In the genomic region with DNA sequence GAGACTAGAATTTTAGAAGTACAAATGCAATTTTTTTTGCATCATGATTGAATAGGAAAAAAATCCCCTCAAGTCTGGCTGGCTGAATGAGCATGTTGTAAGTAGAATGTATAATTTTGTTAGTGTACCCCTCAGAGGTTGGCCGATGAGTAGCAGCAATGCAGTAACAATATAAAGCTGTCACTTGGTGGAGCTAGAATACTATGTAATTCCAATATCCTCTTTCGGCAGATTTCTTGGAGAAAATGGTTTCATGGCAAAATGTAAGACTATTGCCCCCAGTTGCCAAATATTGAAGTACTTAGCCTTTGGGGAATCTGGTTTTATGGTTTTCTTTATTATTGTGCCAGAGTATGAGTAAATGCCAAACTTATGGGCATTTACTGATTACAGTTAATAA, we compare ENCODE assay signal across 1 cellular context.
A peak's percentile ranks its signal among the peaks of the same experiment; 100 is the strongest.
TF ChIP-seq lines count a peak whose summit lies in the region.

No MANE protein-coding gene starts in this region.

TF ChIP-seq in HepG2, 621 proteins besides CTCF, POLR2A, EP300 and RAD21:
- TF ChIP-seq, protein P1, sequence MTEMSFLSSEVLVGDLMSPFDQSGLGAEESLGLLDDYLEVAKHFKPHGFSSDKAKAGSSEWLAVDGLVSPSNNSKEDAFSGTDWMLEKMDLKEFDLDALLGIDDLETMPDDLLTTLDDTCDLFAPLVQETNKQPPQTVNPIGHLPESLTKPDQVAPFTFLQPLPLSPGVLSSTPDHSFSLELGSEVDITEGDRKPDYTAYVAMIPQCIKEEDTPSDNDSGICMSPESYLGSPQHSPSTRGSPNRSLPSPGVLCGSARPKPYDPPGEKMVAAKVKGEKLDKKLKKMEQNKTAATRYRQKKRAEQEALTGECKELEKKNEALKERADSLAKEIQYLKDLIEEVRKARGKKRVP (CRISPR knock-in tag; IDR thresholded peaks at IDR 0.05), result no peak
- TF ChIP-seq STAG1 (CRISPR knock-in tag; IDR thresholded peaks at IDR 0.05) (peak; percentile 82), SMC3 (IDR thresholded peaks at IDR 0.05; ENCODE audit: low read length) (peak; percentile 60; the same call in 1 of the 2 replicates)
